ENCODE assay signal across 8 cellular contexts in the genomic region with DNA sequence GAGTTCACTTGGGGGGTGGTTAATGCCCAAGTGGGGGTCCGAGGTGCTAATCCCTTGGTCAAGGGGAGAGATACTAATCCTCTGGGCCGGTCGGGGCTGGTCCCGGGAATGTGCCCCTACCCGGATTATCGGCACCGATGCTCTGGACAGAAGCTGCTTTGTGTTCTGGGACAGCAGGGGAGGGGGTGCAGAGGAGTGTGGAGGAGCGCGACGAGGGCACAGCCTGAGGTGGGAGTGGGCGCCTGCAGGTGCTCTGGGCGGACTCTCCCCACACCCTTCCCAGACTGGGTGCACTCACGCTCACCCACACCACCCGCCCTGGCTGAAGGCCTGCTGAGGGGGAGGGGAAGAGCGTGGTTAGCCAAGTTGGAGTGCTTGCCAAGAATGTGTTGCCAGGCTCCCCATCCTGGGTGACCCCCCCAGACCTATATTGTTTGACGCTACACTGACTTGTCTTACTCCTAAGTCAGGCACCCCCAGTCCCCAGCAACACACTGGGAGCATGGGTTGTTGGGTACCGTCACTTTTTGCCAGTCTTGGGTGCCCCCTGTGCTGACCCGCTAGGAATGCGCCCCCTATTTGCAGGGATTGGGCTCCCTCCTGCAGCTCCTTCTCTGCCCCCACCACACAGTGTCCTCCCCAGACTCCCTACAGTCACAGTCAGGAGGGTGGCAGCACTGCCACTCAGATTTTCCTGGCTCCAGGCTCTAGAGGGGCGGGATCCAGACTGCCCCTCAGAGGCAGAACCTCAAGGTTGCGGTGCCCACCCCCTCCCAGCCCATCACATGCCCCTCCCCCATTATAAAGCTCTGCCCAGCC. TPM values are rescaled to one million over a fixed set of nuclear protein-coding genes. Genes with fewer than 3 reads are reported as not detected.
DNase-seq lines count a peak whose midpoint lies in the region; ATAC-seq and TF ChIP-seq lines count a peak whose summit lies in the region.

No MANE protein-coding gene starts in this region.

- peak overlapping the region in 3 of 4 donors; percentile 49 to 98 (median 95) for H3K4me3 ChIP-seq in adrenal gland
- H3K4me3 ChIP-seq in spleen: peak overlapping the region; percentile 67 to 99 (median 87)

- intact Hi-C loops in adrenal gland (cut with DNase I) (no loop called here), spleen (cut with DNase I; ENCODE audit: low total_unique reads) (no loop called here)

- no peaks in the 10 kb centered on the region for H3K27me3 ChIP-seq in adrenal gland
- no peaks in the 10 kb centered on the region for H3K27me3 ChIP-seq in spleen (replicated peaks in 1 of 7)

- no peak for ATAC-seq in GM19035 (IDR thresholded peaks at IDR 0.05; ENCODE audit: unreplicated experiment)
- ATAC-seq in HG02981 (IDR thresholded peaks at IDR 0.05; ENCODE audit: unreplicated experiment): no peak

- TF ChIP-seq POLR2A in adrenal gland (IDR thresholded peaks at IDR 0.05) (no peak), spleen (IDR thresholded peaks at IDR 0.05) (no peak)

- H3K4me1 Mint-ChIP-seq in immature natural killer cell: peaks cover 34 to 42% of the 10 kb centered on the region in 2 donors

- peak overlapping the region in 3 of 6 donors; percentile 28 to 61 (median 59) for H3K27ac Mint-ChIP-seq in immature natural killer cell

- H3K36me3 Mint-ChIP-seq in immature natural killer cell: peaks cover 0 to 4% (median 0%) of the 10 kb centered on the region in 3 donors

- WGBS in adrenal gland, 4 donors: 11 to 14% (median 13%) methylated on average over 13 to 21 of the region's 21 CpGs
- 15 to 52% (median 20%) methylated on average over 6 to 21 of the region's 21 CpGs for WGBS in spleen, 5 donors

- H3K36me3 ChIP-seq in adrenal gland (replicated peaks in 1 of 2): peaks cover 0 to 17% of the 10 kb centered on the region in 2 donors
- H3K36me3 ChIP-seq in spleen: peaks cover 0 to 44% (median 18%) of the 10 kb centered on the region in 6 donors

- DNase-seq in DMS79 treated with DMSO at 0.1 percent for 48 hours (lab: John Stamatoyannopoulos, UW): peak; percentile 22
- no peak for DNase-seq in DMS79 (lab: John Stamatoyannopoulos, UW)
- DNase-seq in Kasumi-1 (lab: John Stamatoyannopoulos, UW): peak; percentile 15 to 33
- peak in 5 of 7 donors; percentile 50 to 86 (median 54) for DNase-seq in adrenal gland
- no peak for DNase-seq in immature natural killer cell
- DNase-seq in spleen: no peak

- peak overlapping the region; percentile 71 to 95 (median 86) for H3K4me3 Mint-ChIP-seq in immature natural killer cell

- H3K9me3 ChIP-seq in adrenal gland (replicated peaks in 1 of 3) (no peaks in the 10 kb centered on the region), spleen (no peaks in the 10 kb centered on the region)

- no peaks in the 10 kb centered on the region for H3K9me3 Mint-ChIP-seq in immature natural killer cell

- TF ChIP-seq CTCF in adrenal gland (IDR thresholded peaks at IDR 0.05) (no peak), spleen (IDR thresholded peaks at IDR 0.05 in 8 of 11, conservative IDR thresholded peaks at IDR 0.05 in 3 of 11) (no peak)

- peaks cover 40 to 57% of the 10 kb centered on the region in 2 donors for H3K4me1 ChIP-seq in adrenal gland (replicated peaks in 1 of 2)
- peaks cover 15 to 68% (median 49%) of the 10 kb centered on the region in 6 donors for H3K4me1 ChIP-seq in spleen

- H3K27me3 Mint-ChIP-seq in immature natural killer cell (ENCODE audit: low read depth in 3 of 3): peaks cover 0 to 6% (median 3%) of the 10 kb centered on the region in 3 donors

- H3K27ac ChIP-seq in adrenal gland (peak overlapping the region in 3 of 5 donors; percentile 92 to 96 (median 96)), spleen (peak overlapping the region in 4 of 8 donors; percentile 93 to 96 (median 94))

RNA-seq across cellular contexts. Expression of gene SLC4A2, which starts 1.2 kb away (rescaled TPM):
- total RNA-seq in adrenal gland (100 to 1,000 TPM in 7 of 8 donors, 10 to 100 TPM in 1; 67.4 to 179 (median 155) TPM), spleen (100 to 1,000 TPM in 1 of 7 donors, 10 to 100 TPM in 6; 58.9 to 112 (median 85.2) TPM)
- polyA plus RNA-seq in adrenal gland (100 to 1,000 TPM in 2 of 3 donors, 10 to 100 TPM in 1; 31.5 to 258 (median 157) TPM), immature natural killer cell (10 to 100 TPM in 2 of 3 donors, 1 to 10 TPM in 1; 6.7 to 19.8 (median 10.9) TPM), spleen (100 to 1,000 TPM in 1 of 3 donors, 10 to 100 TPM in 2; 43.9 to 122 (median 99.4) TPM)

RNA-seq across cellular contexts. Expression of gene CDK5, which starts 2.9 kb away (rescaled TPM):
- total RNA-seq in adrenal gland (10 to 100 TPM; 15.4 to 26.0 (median 21.8) TPM), spleen (10 to 100 TPM in 4 of 7 donors, 1 to 10 TPM in 3; 7.5 to 17.9 (median 11.2) TPM)
- polyA plus RNA-seq in adrenal gland (10 to 100 TPM; 15.8 to 19.3 (median 15.9) TPM), immature natural killer cell (10 to 100 TPM; 15.6 to 18.9 (median 17.9) TPM), spleen (10 to 100 TPM in 1 of 3 donors, 1 to 10 TPM in 2; 6.3 to 10.1 (median 9.2) TPM)

RNA-seq across cellular contexts. Expression of gene ASIC3, which starts 12.3 kb away (rescaled TPM):
- total RNA-seq in adrenal gland (1 to 10 TPM in 4 of 8 donors, under 1 TPM in 3, not detected in 1; 0.24 to 2.3 (median 1.3) TPM), spleen (1 to 10 TPM; 1.5 to 5.0 (median 2.9) TPM)
- polyA plus RNA-seq in adrenal gland (10 to 100 TPM in 2 of 3 donors, 1 to 10 TPM in 1; 1.2 to 32.7 (median 10.0) TPM), immature natural killer cell (not detected), spleen (1 to 10 TPM; 1.1 to 3.7 (median 2.6) TPM)

RNA-seq across cellular contexts. Expression of gene FASTK, which starts 20.0 kb away (rescaled TPM):
- total RNA-seq in adrenal gland: 100 to 1,000 TPM in 1 of 8 donors, 10 to 100 TPM in 7; 42.0 to 112 (median 85.8) TPM
- 100 to 1,000 TPM in 2 of 3 donors, 10 to 100 TPM in 1; 21.4 to 516 (median 281) TPM for polyA plus RNA-seq in adrenal gland
- polyA plus RNA-seq in immature natural killer cell: 10 to 100 TPM; 49.0 to 57.6 (median 51.2) TPM
- total RNA-seq in spleen: 100 to 1,000 TPM in 1 of 7 donors, 10 to 100 TPM in 6; 72.9 to 102 (median 77.6) TPM
- polyA plus RNA-seq in spleen: 100 to 1,000 TPM in 2 of 3 donors, 10 to 100 TPM in 1; 83.9 to 183 (median 136) TPM

RNA-seq across cellular contexts. Expression of gene TMUB1, which starts 22.7 kb away (rescaled TPM):
- total RNA-seq in adrenal gland: 10 to 100 TPM; 31.5 to 74.6 (median 43.4) TPM
- 100 to 1,000 TPM in 2 of 3 donors, 1 to 10 TPM in 1; 5.2 to 152 (median 101) TPM for polyA plus RNA-seq in adrenal gland
- 10 to 100 TPM; 47.5 to 57.5 (median 49.6) TPM for polyA plus RNA-seq in immature natural killer cell
- 10 to 100 TPM; 27.1 to 47.8 (median 38.2) TPM for total RNA-seq in spleen
- polyA plus RNA-seq in spleen: 10 to 100 TPM; 43.0 to 73.4 (median 45.9) TPM

Comparison
In these comparisons a context has a peak if more than half of its experiments do, and no peak if none do; other contexts are left out.
1. DNase-seq: peak in DMS79 treated with DMSO at 0.1 percent for 48 hours (single experiment), Kasumi-1 (2 of 2) and adrenal gland (5 of 7); none in DMS79 (single experiment), immature natural killer cell (0 of 3) and spleen (single experiment).